6 cellular contexts compared by ENCODE assay signal in genomic region chr4:42372303-42372702, GRCh38. TPM values are rescaled to one million over a fixed set of nuclear protein-coding genes. Genes with fewer than 3 reads are reported as not detected.
"Had no signal": no experiment of that assay in that cellular context is flagged by ENCODE, and none has a peak within 500 bp of the region (broad histone marks: within the 10 kb centered on the region; RNA-seq: fewer than 3 reads in every experiment).

No MANE protein-coding gene starts in this region.

RNA-seq across cellular contexts. Expression of gene SHISA3, which starts 25.0 kb away (rescaled TPM):
- total RNA-seq: mammary epithelial cell, mononuclear cell, myocyte had no signal
- polyA plus RNA-seq: hepatocyte; keratinocyte; mammary epithelial cell; naive thymus-derived CD4-positive, alpha-beta T cell had no signal
